ENCODE assay signal across 1 cellular context in genomic region chr12:13211191-13211858, GRCh38.
A peak's percentile ranks its signal among the peaks of the same experiment; 100 is the strongest.
TF ChIP-seq lines count a peak whose summit lies in the region.

No MANE protein-coding gene starts in this region.

TF ChIP-seq in HepG2, 621 proteins besides CTCF, POLR2A, EP300 and RAD21:
- TF ChIP-seq MNT (IDR thresholded peaks at IDR 0.05), result peak; percentile 60
- no peak for TF ChIP-seq CBX2 (IDR thresholded peaks at IDR 0.05; ENCODE audit: low read depth, low read length)
- TF ChIP-seq CBX2 (CRISPR knock-in tag; IDR thresholded peaks at IDR 0.05; ENCODE audit: low read depth), result no peak
- no peak for TF ChIP-seq ERF (CRISPR knock-in tag; IDR thresholded peaks at IDR 0.05)
TF ChIP-seq in HepG2: peak in this region for 1.
